Comparison of ENCODE assay signal across 27 cellular contexts in the genomic region with DNA sequence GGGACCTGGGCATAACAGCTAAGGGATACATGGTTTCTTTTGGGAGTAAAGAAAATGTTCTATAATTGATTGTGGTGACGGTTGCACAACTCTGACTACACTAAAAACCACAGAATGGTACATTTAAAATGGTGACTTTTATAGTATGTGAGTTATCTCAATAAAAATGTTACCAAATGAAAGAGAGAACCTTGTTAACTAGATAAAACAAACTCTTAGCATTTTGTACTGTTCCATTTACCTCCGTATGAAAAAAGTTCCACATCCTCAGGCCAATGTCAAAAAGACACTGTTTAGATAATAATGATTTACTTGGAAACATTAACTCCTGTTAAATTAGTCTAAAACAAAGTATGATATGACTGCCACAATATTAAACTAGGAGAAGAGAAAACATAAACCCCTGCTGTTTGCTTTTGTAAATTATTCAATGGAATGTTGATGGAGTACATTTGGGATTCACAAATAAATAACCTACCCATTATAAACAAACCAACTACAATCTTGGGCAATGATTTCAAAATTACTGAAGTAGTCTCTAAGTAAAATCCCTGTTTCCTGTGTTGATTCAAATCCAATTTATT.
DNase-seq lines count a peak whose midpoint lies in the region; ATAC-seq, FAIRE-seq and TF ChIP-seq lines count a peak whose summit lies in the region.
"Had no signal": no experiment of that assay in that cellular context is flagged by ENCODE, and none has a peak within 500 bp of the region (broad histone marks: within the 10 kb centered on the region; RNA-seq: fewer than 3 reads in every experiment).

No MANE protein-coding gene starts in this region.

- H3K27me3 ChIP-seq in astrocyte (ENCODE audit: insufficient read depth, low read length): no peaks in the 10 kb centered on the region
- H3K27me3 ChIP-seq: gastroesophageal sphincter, pancreas, sigmoid colon, transverse colon had no signal

- peaks cover 4% of the 10 kb centered on the region for H3K4me1 ChIP-seq in astrocyte (ENCODE audit: insufficient read depth, low read length)

- H3K27me3 Mint-ChIP-seq in astrocyte (ENCODE audit: low read depth, unreplicated experiment) (no peaks in the 10 kb centered on the region), osteocyte (ENCODE audit: unreplicated experiment) (no peaks in the 10 kb centered on the region)
- H3K27me3 Mint-ChIP-seq: activated naive CD8-positive, alpha-beta T cell treated with anti-CD3 and anti-CD28 coated beads, Interleukin-2, amount 10 ng/mL, durations not matched to agents 7 days and 5 days; B cell; naive thymus-derived CD8-positive, alpha-beta T cell had no signal

- H3K27ac ChIP-seq in astrocyte (ENCODE audit: low read depth, low read length): no peak overlapping the region
- H3K27ac ChIP-seq: gastroesophageal sphincter, pancreas, sigmoid colon had no signal

- H3K4me1 Mint-ChIP-seq in astrocyte (ENCODE audit: low read depth, unreplicated experiment): peaks cover 2% of the 10 kb centered on the region
- peaks cover 41% of the 10 kb centered on the region for H3K4me1 Mint-ChIP-seq in osteocyte (ENCODE audit: unreplicated experiment)

- peaks cover 25% of the 10 kb centered on the region for H3K36me3 Mint-ChIP-seq in astrocyte (ENCODE audit: low read depth, unreplicated experiment)
- peaks cover 12% of the 10 kb centered on the region for H3K36me3 Mint-ChIP-seq in osteocyte (ENCODE audit: unreplicated experiment)

- H3K9me3 ChIP-seq in astrocyte (ENCODE audit: insufficient read depth, low read depth, low read length): no peaks in the 10 kb centered on the region
- H3K9me3 ChIP-seq: gastroesophageal sphincter, pancreas, sigmoid colon, transverse colon had no signal

- H3K4me3 ChIP-seq in astrocyte (ENCODE audit: insufficient read depth, low read depth, low read length): no peak overlapping the region
- H3K4me3 ChIP-seq: gastroesophageal sphincter, HAP-1, pancreas, sigmoid colon, transverse colon had no signal

- peaks cover 95% of the 10 kb centered on the region for H3K79me2 ChIP-seq in astrocyte (ENCODE audit: insufficient read depth, low read length)

- no peaks in the 10 kb centered on the region for H3K9me3 Mint-ChIP-seq in astrocyte (ENCODE audit: unreplicated experiment)
- H3K9me3 Mint-ChIP-seq in osteocyte (ENCODE audit: unreplicated experiment): peaks cover 3% of the 10 kb centered on the region
- H3K9me3 Mint-ChIP-seq: activated naive CD8-positive, alpha-beta T cell treated with anti-CD3 and anti-CD28 coated beads, Interleukin-2, amount 10 ng/mL, durations not matched to agents 7 days and 5 days had no signal

- H3K27ac Mint-ChIP-seq in astrocyte (ENCODE audit: unreplicated experiment) (no peak overlapping the region), osteocyte (ENCODE audit: unreplicated experiment) (peak overlapping the region; percentile 45)
- H3K27ac Mint-ChIP-seq: activated naive CD8-positive, alpha-beta T cell treated with anti-CD3 and anti-CD28 coated beads, Interleukin-2, amount 10 ng/mL, durations not matched to agents 7 days and 5 days; activated T-helper 1 cell treated with anti-CD3 and anti-CD28 coated beads, Interleukin-12 subunit alpha, Interleukin-12 subunit beta, Interleukin-2, Interleukin-4 antibody, amounts not matched to agents 30 ng/mL and 10 ng/mL and 1 ng/mL, durations not matched to agents 14 hours and 24 hours and 36 hours; B cell had no signal

- no peak for TF ChIP-seq CTCF in astrocyte (IDR thresholded peaks at IDR 0.05; ENCODE audit: insufficient read depth, low read depth, low read length)
- TF ChIP-seq CTCF in osteocyte (IDR thresholded peaks at IDR 0.05): no peak

- H3K36me3 ChIP-seq in astrocyte (ENCODE audit: insufficient read depth, low read length): no peaks in the 10 kb centered on the region
- H3K36me3 ChIP-seq: gastroesophageal sphincter, HAP-1, pancreas, sigmoid colon, transverse colon had no signal

- no peak overlapping the region for H3K4me2 ChIP-seq in astrocyte (ENCODE audit: low read length)

- no peak overlapping the region for H3K9ac ChIP-seq in astrocyte (ENCODE audit: low read length)

- H3K4me3 Mint-ChIP-seq in astrocyte (ENCODE audit: unreplicated experiment) (no peak overlapping the region), osteocyte (ENCODE audit: unreplicated experiment) (no peak overlapping the region)
- H3K4me3 Mint-ChIP-seq: activated naive CD8-positive, alpha-beta T cell treated with anti-CD3 and anti-CD28 coated beads, Interleukin-2, amount 10 ng/mL, durations not matched to agents 7 days and 5 days; activated T-helper 1 cell treated with anti-CD3 and anti-CD28 coated beads, Interleukin-12 subunit alpha, Interleukin-12 subunit beta, Interleukin-2, Interleukin-4 antibody, amounts not matched to agents 30 ng/mL and 10 ng/mL and 1 ng/mL, durations not matched to agents 14 hours and 24 hours and 36 hours; B cell; naive thymus-derived CD8-positive, alpha-beta T cell had no signal

- peak; percentile 81 for DNase-seq in H4 (ENCODE audit: low spot score)
- DNase-seq in NOMO-1 treated with DMSO at 0.1 percent for 48 hours (lab: John Stamatoyannopoulos, UW; ENCODE audit: unreplicated experiment): peak; percentile 84
- DNase-seq in astrocyte (ENCODE audit: low read depth): peak; percentile 29
- DNase-seq in osteocyte (ENCODE audit: extremely low spot score, unreplicated experiment): no peak
- DNase-seq in activated gamma-delta T cell treated with Interleukin-2 at 50 U/mL for 16 hours: no peak
- no peak for DNase-seq in NAMALWA (ENCODE audit: low spot score)
- DNase-seq: activated CD4-positive, CD25-positive, alpha-beta regulatory T cell treated with anti-CD3 and anti-CD28 coated beads, Interleukin-2, amount 50 U/mL, for 72 hours; activated naive CD8-positive, alpha-beta T cell treated with anti-CD3 and anti-CD28 coated beads, Interleukin-2, amount 10 ng/mL, durations not matched to agents 7 days and 5 days; mesendoderm; naive thymus-derived CD8-positive, alpha-beta T cell; NCI-H1436 treated with DMSO at 0.1 percent for 48 hours; NCI-H69; pancreas; sigmoid colon; stimulated activated CD4-positive, alpha-beta T cell treated with anti-CD3 and anti-CD28 coated beads, Interleukin-2, amount 100 ng/mL, for 24 hours; stimulated activated naive CD8-positive, alpha-beta T cell treated with anti-CD3 and anti-CD28 coated beads, Interleukin-15, Interleukin-2, amounts not matched to agents 100 U/mL and 50 U/mL, for 24 hours; T-helper 9 cell; transverse colon had no signal

- H4K20me1 ChIP-seq in astrocyte (ENCODE audit: insufficient read depth, low read length): peaks cover 90% of the 10 kb centered on the region

- H2AFZ ChIP-seq in astrocyte (ENCODE audit: low read depth, low read length): no peak overlapping the region

- no peak for ATAC-seq in HG03095 (IDR thresholded peaks at IDR 0.05; ENCODE audit: unreplicated experiment)
- no peak for ATAC-seq in HG02981 (IDR thresholded peaks at IDR 0.05; ENCODE audit: unreplicated experiment)
- ATAC-seq: gastroesophageal sphincter; naive thymus-derived CD8-positive, alpha-beta T cell; pancreas; SK-N-SH treated with all-trans-retinoic acid at 6 μM for 48 hours; stimulated activated naive CD8-positive, alpha-beta T cell treated with anti-CD3 and anti-CD28 coated beads, Interleukin-15, Interleukin-2, amounts not matched to agents 100 U/mL and 50 U/mL, for 24 hours had no signal

- FAIRE-seq in astrocyte (lab: Jason Lieb, UNC): no peak
- FAIRE-seq: bronchial epithelial cell, GM19239, pancreas had no signal

Comparison
In these comparisons a context has a peak if more than half of its experiments do, and no peak if none do; other contexts are left out.
1. DNase-seq: peak in H4 (single experiment), NOMO-1 treated with DMSO at 0.1 percent for 48 hours (single experiment) and astrocyte (single experiment); none in osteocyte (single experiment), activated gamma-delta T cell treated with Interleukin-2 at 50 U/mL for 16 hours (single experiment) and NAMALWA (single experiment).